ENCODE assay signal across 8 cellular contexts in the genomic region with DNA sequence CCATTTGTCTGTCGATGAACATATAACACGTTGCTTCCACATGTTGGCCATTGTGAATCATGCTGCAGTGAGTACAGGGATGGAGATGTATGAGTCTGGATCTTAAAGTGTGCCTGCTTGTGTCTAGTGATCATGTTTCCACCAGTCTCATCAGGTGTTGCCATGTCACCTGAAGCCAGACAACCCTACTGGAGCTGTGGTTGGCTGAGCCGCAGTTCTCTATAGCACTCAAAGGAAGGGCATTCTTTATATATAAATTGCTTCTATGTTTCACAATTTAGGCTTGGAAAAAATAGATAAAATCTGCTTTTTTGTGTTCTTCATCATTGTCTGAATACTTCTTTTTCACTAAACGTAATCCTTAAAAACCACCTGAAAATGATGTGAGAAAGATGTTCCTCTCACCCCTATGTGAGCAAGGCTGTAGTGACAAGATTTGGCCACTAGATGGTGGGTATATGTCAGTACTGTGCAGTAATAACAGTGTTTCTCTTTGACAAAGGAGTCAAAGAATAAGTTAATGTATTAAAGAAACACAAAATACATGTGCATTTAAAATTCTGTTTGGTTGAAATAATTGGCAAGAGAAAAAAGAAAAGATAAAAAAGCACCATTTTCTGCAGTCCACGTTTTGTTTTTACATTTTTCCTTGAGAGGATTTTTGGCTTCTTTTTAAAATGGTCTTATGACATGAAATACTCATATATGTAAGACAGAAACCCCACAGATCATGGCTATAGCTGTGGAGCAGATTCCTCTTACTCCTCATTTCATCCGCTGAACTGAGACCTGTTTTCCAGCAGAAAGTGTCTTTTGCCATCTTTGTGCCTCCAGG.
DNase-seq lines count a peak whose midpoint lies in the region; ATAC-seq and TF ChIP-seq lines count a peak whose summit lies in the region.

No MANE protein-coding gene starts in this region.

- no peak overlapping the region for H3K4me3 ChIP-seq in GM06990 (replicated peaks; ENCODE audit: low read depth, low read length)
- H3K4me3 ChIP-seq in ascending aorta: no peak overlapping the region

- no peaks in the 10 kb centered on the region for H3K27me3 ChIP-seq in GM06990 (replicated peaks; ENCODE audit: control insufficient read depth, insufficient read depth, low read length)
- no peaks in the 10 kb centered on the region for H3K27me3 ChIP-seq in ascending aorta

- peak; percentile 79 for TF ChIP-seq CTCF in GM06990 (IDR thresholded peaks at IDR 0.05; ENCODE audit: insufficient read depth, low read length, poor library complexity, severe bottlenecking)
- peak; percentile 66 to 84 (median 76) for TF ChIP-seq CTCF in ascending aorta (IDR thresholded peaks at IDR 0.05)

- no peak for TF ChIP-seq EP300 in Ishikawa (IDR thresholded peaks at IDR 0.05; ENCODE audit: borderline replicate concordance)

- TF ChIP-seq RAD21 in Ishikawa (IDR thresholded peaks at IDR 0.05; ENCODE audit: low read depth): peak; percentile 81

- no peak overlapping the region for H3K27ac ChIP-seq in ascending aorta

- H3K9me3 ChIP-seq in ascending aorta: no peaks in the 10 kb centered on the region

- no peaks in the 10 kb centered on the region for H3K4me1 ChIP-seq in ascending aorta

- ATAC-seq in GM21619 (IDR thresholded peaks at IDR 0.05; ENCODE audit: unreplicated experiment) (peak; percentile 89), SK-N-SH treated with all-trans-retinoic acid at 6 μM for 48 hours (peak; percentile 92)

- H3K36me3 ChIP-seq in GM06990 (ENCODE audit: control insufficient read depth, insufficient read depth, low read length) (no peaks in the 10 kb centered on the region), ascending aorta (no peaks in the 10 kb centered on the region)

- intact Hi-C loops in ascending aorta (cut with DNase I): loop anchor here (5.0 to 10.0 kb wide), 3 partner anchors 583 to 1603 kb away; no protein-coding TSS in a partner anchor

- DNase-seq in GM06990 (ENCODE audit: extremely low read depth, insufficient read length): peak; percentile 0
- DNase-seq in ascending aorta (ENCODE audit: low spot score in 2 of 2): peak in 1 of 2 donors; percentile 67
- DNase-seq in iPS DF 4.7 (ENCODE audit: extremely low read depth, low spot score): peak; percentile 11
- DNase-seq in stimulated activated CD4-positive, alpha-beta T cell treated with anti-CD3 and anti-CD28 coated beads, Interleukin-15, amount 100 ng/mL, for 24 hours: peak; percentile 67
- DNase-seq in cortex of kidney (lab: John Stamatoyannopoulos, UW): no peak

TF ChIP-seq in Ishikawa, 13 proteins besides CTCF, POLR2A, EP300 and RAD21:
- TF ChIP-seq TCF12 (IDR thresholded peaks at IDR 0.05; ENCODE audit: low read depth) (no peak), EGR1 (IDR thresholded peaks at IDR 0.05) (no peak), TAF1 (IDR thresholded peaks at IDR 0.05; ENCODE audit: low read depth) (no peak)
- TF ChIP-seq, protein P1, sequence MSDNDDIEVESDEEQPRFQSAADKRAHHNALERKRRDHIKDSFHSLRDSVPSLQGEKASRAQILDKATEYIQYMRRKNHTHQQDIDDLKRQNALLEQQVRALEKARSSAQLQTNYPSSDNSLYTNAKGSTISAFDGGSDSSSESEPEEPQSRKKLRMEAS (IDR thresholded peaks at IDR 0.05): no peak
TF ChIP-seq in Ishikawa: peak in this region for 0.

TF ChIP-seq in SK-N-SH treated with all-trans-retinoic acid at 6 μM for 48 hours, 23 proteins besides CTCF, POLR2A, EP300 and RAD21:
- TF ChIP-seq RARB (CRISPR knock-in tag; IDR thresholded peaks at IDR 0.05): no peak
- TF ChIP-seq GLIS3 (CRISPR knock-in tag; IDR thresholded peaks at IDR 0.05): no peak
- no peak for TF ChIP-seq ARNTL (CRISPR knock-in tag; IDR thresholded peaks at IDR 0.05; ENCODE audit: borderline replicate concordance, low read depth)
- TF ChIP-seq ZFP3 (CRISPR knock-in tag; IDR thresholded peaks at IDR 0.05): no peak
- TF ChIP-seq BACH2 (CRISPR knock-in tag; IDR thresholded peaks at IDR 0.05; ENCODE audit: borderline replicate concordance): no peak
- TF ChIP-seq ZNF8 (CRISPR knock-in tag; IDR thresholded peaks at IDR 0.05): no peak
- TF ChIP-seq ZC3H10 (CRISPR knock-in tag; IDR thresholded peaks at IDR 0.05): no peak
TF ChIP-seq in SK-N-SH treated with all-trans-retinoic acid at 6 μM for 48 hours: peak in this region for 0.
